16 cellular contexts compared by ENCODE assay signal in the genomic region with DNA sequence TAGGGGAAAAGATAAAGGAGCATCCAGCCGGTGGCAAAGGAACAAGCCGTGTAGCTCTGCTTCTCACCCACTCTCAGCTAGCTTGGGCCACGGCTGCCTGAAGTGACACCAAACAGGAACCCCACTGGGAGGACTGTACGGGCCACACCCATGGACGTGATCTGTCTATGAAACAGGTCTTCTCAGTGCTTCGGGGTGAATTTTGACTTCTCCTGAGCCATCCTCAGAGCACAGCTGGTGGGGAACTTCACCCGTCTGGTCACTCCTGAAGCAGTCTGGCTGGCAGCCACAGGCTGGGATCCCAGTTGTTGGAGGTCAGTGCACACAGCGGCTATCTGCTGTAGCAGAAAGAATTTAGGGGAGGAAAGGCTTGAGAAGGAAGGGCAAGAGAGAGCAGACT.
DNase-seq lines count a peak whose midpoint lies in the region; ATAC-seq, FAIRE-seq and TF ChIP-seq lines count a peak whose summit lies in the region.
"Had no signal": no experiment of that assay in that cellular context is flagged by ENCODE, and none has a peak within 500 bp of the region (broad histone marks: within the 10 kb centered on the region; RNA-seq: fewer than 3 reads in every experiment).

No MANE protein-coding gene starts in this region.

- POLR2A ChIA-PET in activated naive CD8-positive, alpha-beta T cell treated with anti-CD3 and anti-CD28 coated beads, Interleukin-2, amount 10 ng/mL, durations not matched to agents 7 days and 5 days (lab: Charles Lee), result interaction anchor here (1.0 kb wide), 1 partner anchor 16 kb away, joined by 3 read pairs; no protein-coding TSS in a partner anchor
- POLR2A ChIA-PET in K562 (lab: Yijun Ruan, JAX), result interaction anchor here (0.6 to 0.9 kb wide), 2 partner anchors 11 to 80 kb away, joined by 3 read pairs; no protein-coding TSS in a partner anchor

- WGBS in K562 (ENCODE audit: insufficient coverage, low coverage, missing lambda C conversion rate), result 0% methylated on average over 8 of the region's 8 CpGs
- 79% methylated on average over 8 of the region's 8 CpGs for WGBS in mesenchymal stem cell

- TF ChIP-seq EP300 in K562 (IDR thresholded peaks at IDR 0.05; ENCODE audit: low read length), result no peak

- no peak for DNase-seq in activated naive CD8-positive, alpha-beta T cell treated with anti-CD3 and anti-CD28 coated beads, Interleukin-2, amount 10 ng/mL, durations not matched to agents 7 days and 5 days
- no peak for DNase-seq in activated naive CD8-positive, alpha-beta T cell treated with anti-CD3 and anti-CD28 coated beads for 36 hours
- DNase-seq in K562 (ENCODE audit: extremely low read depth in 1 of 4, low spot score in 3 of 4) (no peak), mesenchymal stem cell (no peak), urothelium cell line (ENCODE audit: low spot score) (peak; percentile 63), NK-92 (lab: John Stamatoyannopoulos, UW; ENCODE audit: unreplicated experiment) (no peak), NCI-H1092 treated with DMSO at 0.1 percent for 48 hours (lab: John Stamatoyannopoulos, UW) (no peak), NCI-H1048 (lab: John Stamatoyannopoulos, UW) (no peak)
- DNase-seq: activated CD8-positive, alpha-beta memory T cell treated with anti-CD3 and anti-CD28 coated beads, Interleukin-2, amount 50 U/mL, for 48 hours; BE2C; stimulated activated naive B cell treated with anti-CD40 and anti-IgM and Interleukin-4, amounts not matched to agents 10 μg/mL and 1 μg/mL and 100 μg/mL, for 72 hours had no signal

- peaks cover 29% of the 10 kb centered on the region for H3K4me1 Mint-ChIP-seq in activated naive CD8-positive, alpha-beta T cell treated with anti-CD3 and anti-CD28 coated beads, Interleukin-2, amount 10 ng/mL, durations not matched to agents 7 days and 5 days
- peaks cover 37% of the 10 kb centered on the region for H3K4me1 Mint-ChIP-seq in activated naive CD8-positive, alpha-beta T cell treated with anti-CD3 and anti-CD28 coated beads for 36 hours

- peak; percentile 40 for ATAC-seq in activated naive CD8-positive, alpha-beta T cell treated with anti-CD3 and anti-CD28 coated beads, Interleukin-2, amount 10 ng/mL, durations not matched to agents 7 days and 5 days (ENCODE audit: low read depth)
- ATAC-seq in K562, result peak; percentile 47; the same call in 2 of the 3 replicates
- ATAC-seq: body of pancreas had no signal

- TF ChIP-seq CTCF in K562 (IDR thresholded peaks at IDR 0.05 in 2 of 3, conservative IDR thresholded peaks at IDR 0.05 in 1 of 3; ENCODE audit: insufficient read depth in 2 of 3, low read depth in 1 of 3, low read length in 3 of 3), result no peak

- H3K18ac ChIP-seq in mesenchymal stem cell (ENCODE audit: low read depth in 1 of 2, low read length in 2 of 2), result no peak overlapping the region

- no TSS peak for BruUV-seq in K562 (replicated peaks; lab: Mats Ljungman, UMichigan)

- no peak overlapping the region for H3K4ac ChIP-seq in mesenchymal stem cell (ENCODE audit: low read depth in 1 of 2, low read length in 2 of 2)

- no peaks in the 10 kb centered on the region for H3K79me2 ChIP-seq in K562 (ENCODE audit: control insufficient read depth, insufficient read depth, low read length)

- TF ChIP-seq RAD21 in K562 (CRISPR knock-in tag; conservative IDR thresholded peaks at IDR 0.05 in 1 of 2, IDR thresholded peaks at IDR 0.05 in 1 of 2), result no peak

- H2AK5ac ChIP-seq in mesenchymal stem cell (ENCODE audit: low read length, severe bottlenecking), result peak overlapping the region; percentile 14

- CTCF ChIA-PET in K562 (lab: Yijun Ruan, JAX; ENCODE audit: low intra/inter-chr PET ratio), result no interaction called here

- H4K20me1 ChIP-seq in K562 (replicated peaks; ENCODE audit: control insufficient read depth, insufficient read depth, low read length), result no peaks in the 10 kb centered on the region

- H4K91ac ChIP-seq in mesenchymal stem cell (ENCODE audit: low read length), result no peak overlapping the region

- no peak for TF ChIP-seq POLR2A in K562 (conservative IDR thresholded peaks at IDR 0.05)

- H2BK120ac ChIP-seq in mesenchymal stem cell (ENCODE audit: low read depth, low read length), result no peak overlapping the region

- intact Hi-C loops in K562 (cut with micrococcal nuclease), result no loop called here

- no peaks in the 10 kb centered on the region for H3K9me3 ChIP-seq in K562 (replicated peaks; ENCODE audit: control insufficient read depth, insufficient read depth, low read depth, low read length)
- H3K9me3 ChIP-seq in mesenchymal stem cell (ENCODE audit: control insufficient read depth, low read length), result peaks cover 6% of the 10 kb centered on the region
- H3K9me3 ChIP-seq: BE2C, body of pancreas, ovary had no signal

- H3K9me1 ChIP-seq in K562 (ENCODE audit: control insufficient read depth, insufficient read depth, low read length), result no peaks in the 10 kb centered on the region

- H3K23ac ChIP-seq in mesenchymal stem cell (ENCODE audit: low read length in 2 of 2), result no peak overlapping the region

- H3K9ac ChIP-seq in K562 (ENCODE audit: insufficient read depth in 1 of 2, low read depth in 2 of 2, low read length in 2 of 2), result no peak overlapping the region
- no peak overlapping the region for H3K9ac ChIP-seq in mesenchymal stem cell (ENCODE audit: low read length)

- no peak overlapping the region for H2BK15ac ChIP-seq in mesenchymal stem cell (ENCODE audit: low read depth, poor library complexity, severe bottlenecking)

- peak overlapping the region; percentile 72 for H3K27ac Mint-ChIP-seq in activated naive CD8-positive, alpha-beta T cell treated with anti-CD3 and anti-CD28 coated beads, Interleukin-2, amount 10 ng/mL, durations not matched to agents 7 days and 5 days
- no peak overlapping the region for H3K27ac Mint-ChIP-seq in activated naive CD8-positive, alpha-beta T cell treated with anti-CD3 and anti-CD28 coated beads for 36 hours
- H3K27ac Mint-ChIP-seq: stimulated activated naive B cell treated with anti-CD40 and anti-IgM and Interleukin-4, amounts not matched to agents 10 μg/mL and 1 μg/mL and 100 μg/mL, for 72 hours had no signal

- H3K27me3 Mint-ChIP-seq in activated naive CD8-positive, alpha-beta T cell treated with anti-CD3 and anti-CD28 coated beads, Interleukin-2, amount 10 ng/mL, durations not matched to agents 7 days and 5 days, result no peaks in the 10 kb centered on the region
- no peaks in the 10 kb centered on the region for H3K27me3 Mint-ChIP-seq in activated naive CD8-positive, alpha-beta T cell treated with anti-CD3 and anti-CD28 coated beads for 36 hours
- H3K27me3 Mint-ChIP-seq: stimulated activated naive B cell treated with anti-CD40 and anti-IgM and Interleukin-4, amounts not matched to agents 10 μg/mL and 1 μg/mL and 100 μg/mL, for 72 hours had no signal

- H2BK12ac ChIP-seq in mesenchymal stem cell (ENCODE audit: low read length in 2 of 2), result no peak overlapping the region

- H3K4me2 ChIP-seq in K562 (ENCODE audit: insufficient read depth, low read length) (no peak overlapping the region), mesenchymal stem cell (ENCODE audit: low read length, poor library complexity, severe bottlenecking) (no peak overlapping the region)

- H3K36me3 Mint-ChIP-seq in activated naive CD8-positive, alpha-beta T cell treated with anti-CD3 and anti-CD28 coated beads, Interleukin-2, amount 10 ng/mL, durations not matched to agents 7 days and 5 days, result peaks cover 30% of the 10 kb centered on the region
- peaks cover 36% of the 10 kb centered on the region for H3K36me3 Mint-ChIP-seq in activated naive CD8-positive, alpha-beta T cell treated with anti-CD3 and anti-CD28 coated beads for 36 hours

- H3K36me3 ChIP-seq in K562 (ENCODE audit: control insufficient read depth, insufficient read depth, low read length) (no peaks in the 10 kb centered on the region), mesenchymal stem cell (ENCODE audit: control insufficient read depth in 1 of 2, insufficient read depth in 2 of 2, low read depth in 1 of 2, low read length in 2 of 2) (no peaks in the 10 kb centered on the region)
- H3K36me3 ChIP-seq: BE2C, ovary had no signal

- H3K27me3 ChIP-seq in K562 (ENCODE audit: control insufficient read depth in 2 of 2, insufficient read depth in 2 of 2, low read length in 2 of 2), result peaks cover 19 to 48% of the 10 kb centered on the region in 2 experiments
- peaks cover 16 to 38% of the 10 kb centered on the region in 2 experiments for H3K27me3 ChIP-seq in mesenchymal stem cell (ENCODE audit: control insufficient read depth in 1 of 2, insufficient read depth in 1 of 2, low read length in 2 of 2)
- H3K27me3 ChIP-seq: BE2C, body of pancreas, ovary had no signal

- H3K4me1 ChIP-seq in K562 (replicated peaks in 1 of 2; ENCODE audit: control insufficient read depth in 2 of 2, insufficient read depth in 2 of 2, low read length in 2 of 2) (no peaks in the 10 kb centered on the region; a peak in 1 of 5 replicates), mesenchymal stem cell (ENCODE audit: control insufficient read depth, insufficient read depth, low read depth, low read length) (peaks cover 6% of the 10 kb centered on the region)
- H3K4me1 ChIP-seq: BE2C had no signal

- H3K79me1 ChIP-seq in mesenchymal stem cell (replicated peaks; ENCODE audit: low read length, poor library complexity, severe bottlenecking), result no peaks in the 10 kb centered on the region

- no peak for FAIRE-seq in K562 (lab: Jason Lieb, UNC)
- peak; percentile 99 for FAIRE-seq in urothelium cell line (lab: Jason Lieb, UNC)
- FAIRE-seq: endometrium, G401.6 had no signal

- H3K14ac ChIP-seq in mesenchymal stem cell (ENCODE audit: low read length in 2 of 2), result no peak overlapping the region

- H3K9me3 Mint-ChIP-seq in activated naive CD8-positive, alpha-beta T cell treated with anti-CD3 and anti-CD28 coated beads, Interleukin-2, amount 10 ng/mL, durations not matched to agents 7 days and 5 days, result peaks cover 8% of the 10 kb centered on the region
- peaks cover 13% of the 10 kb centered on the region for H3K9me3 Mint-ChIP-seq in activated naive CD8-positive, alpha-beta T cell treated with anti-CD3 and anti-CD28 coated beads for 36 hours

- H3K4me3 ChIP-seq in K562, result no peak overlapping the region
- H3K4me3 ChIP-seq in mesenchymal stem cell (ENCODE audit: insufficient read depth in 1 of 2, low read depth in 1 of 2, low read length in 2 of 2), result no peak overlapping the region
- H3K4me3 ChIP-seq: body of pancreas, lung, ovary had no signal

- in situ Hi-C loops in K562 (cut with MboI), result no loop called here

- H3K27ac ChIP-seq in K562 (ENCODE audit: extremely low read depth, low read depth, low read length) (no peak overlapping the region), mesenchymal stem cell (ENCODE audit: low read length, poor library complexity, severe bottlenecking) (no peak overlapping the region)
- H3K27ac ChIP-seq: body of pancreas, ovary had no signal

- no peak overlapping the region for H2AFZ ChIP-seq in K562 (ENCODE audit: low read depth, low read length)
- H2AFZ ChIP-seq in mesenchymal stem cell (ENCODE audit: low read depth, low read length), result no peak overlapping the region

- H2BK5ac ChIP-seq in mesenchymal stem cell (ENCODE audit: low read depth, low read length, poor library complexity, severe bottlenecking), result no peak overlapping the region

- H3K4me3 Mint-ChIP-seq in activated naive CD8-positive, alpha-beta T cell treated with anti-CD3 and anti-CD28 coated beads, Interleukin-2, amount 10 ng/mL, durations not matched to agents 7 days and 5 days, result no peak overlapping the region
- H3K4me3 Mint-ChIP-seq in activated naive CD8-positive, alpha-beta T cell treated with anti-CD3 and anti-CD28 coated beads for 36 hours, result no peak overlapping the region
- H3K4me3 Mint-ChIP-seq: stimulated activated naive B cell treated with anti-CD40 and anti-IgM and Interleukin-4, amounts not matched to agents 10 μg/mL and 1 μg/mL and 100 μg/mL, for 72 hours had no signal

- H4K8ac ChIP-seq in mesenchymal stem cell (ENCODE audit: low read length), result no peak overlapping the region
